8 cellular contexts compared by ENCODE assay signal in the genomic region with DNA sequence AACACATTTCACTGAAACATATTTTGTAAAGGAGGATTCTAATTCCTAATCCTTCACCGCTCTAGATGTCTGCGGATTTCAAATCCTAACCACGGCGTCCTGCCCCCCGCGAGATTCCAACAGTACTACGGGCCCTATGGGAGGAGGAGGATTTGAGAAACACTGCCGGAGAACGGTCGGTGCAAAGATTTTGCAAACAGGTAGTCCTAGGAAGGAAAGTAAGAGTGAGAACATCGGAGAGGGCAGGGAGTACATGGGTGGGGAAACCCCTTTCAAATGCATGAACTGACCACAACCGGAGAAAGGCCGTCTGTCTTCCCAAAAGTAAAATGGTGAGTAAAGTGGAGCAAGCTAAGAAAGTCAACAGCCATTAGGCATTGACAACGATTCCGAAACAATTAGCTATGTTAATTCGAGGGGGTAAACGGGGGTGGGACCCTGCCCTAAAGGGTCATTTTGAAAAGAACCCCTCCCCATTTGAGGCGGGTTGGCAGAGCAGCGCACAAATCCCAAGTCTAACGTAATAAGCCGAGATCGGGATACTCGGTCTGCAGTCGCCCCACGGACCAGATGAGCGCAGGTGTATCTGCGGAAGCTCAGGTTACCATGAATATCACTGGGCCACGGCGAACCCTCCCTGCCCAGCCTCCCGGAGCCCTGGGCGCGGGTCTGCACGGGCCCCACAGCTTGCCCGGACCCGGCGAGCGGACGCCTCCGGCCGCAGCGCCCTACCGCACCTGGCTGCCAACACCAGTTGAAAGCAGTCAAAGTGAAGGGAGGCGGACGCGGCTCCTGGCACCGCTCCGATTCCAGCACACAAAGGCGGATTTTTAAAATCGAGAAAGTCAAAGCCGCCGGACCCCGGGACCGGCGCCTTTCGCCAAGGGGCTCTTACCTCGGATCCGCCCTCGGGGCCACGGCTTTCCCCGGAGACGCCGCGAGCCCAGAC. TPM values are rescaled to one million over a fixed set of nuclear protein-coding genes. Genes with fewer than 3 reads are reported as not detected.
DNase-seq lines count a peak whose midpoint lies in the region; ATAC-seq and TF ChIP-seq lines count a peak whose summit lies in the region.

No MANE protein-coding gene starts in this region.

- no peaks in the 10 kb centered on the region for H3K9me3 ChIP-seq in PC-9 (ENCODE audit: insufficient read depth, low read depth)
- H3K9me3 ChIP-seq in iPS-18a (ENCODE audit: control insufficient read depth, low read depth, low read length), result no peaks in the 10 kb centered on the region

- H4K20me1 ChIP-seq in PC-9 (ENCODE audit: insufficient read depth), result peaks cover 6% of the 10 kb centered on the region; the same call in 1 of the 2 replicates

- ATAC-seq in GM19455 (IDR thresholded peaks at IDR 0.05; ENCODE audit: unreplicated experiment) (peak; percentile 50), HG03460 (IDR thresholded peaks at IDR 0.05; ENCODE audit: unreplicated experiment) (peak; percentile 40), sciatic nerve (peak; percentile 47)

- DNase-seq in Caki2 (ENCODE audit: low read depth) (peak; percentile 71), PC-9 (peak; percentile 48 to 55), sciatic nerve (ENCODE audit: low spot score) (no peak), T-helper 9 cell (no peak)

- peaks cover 29% of the 10 kb centered on the region for H3F3A ChIP-seq in PC-9 (ENCODE audit: insufficient read depth, low read depth)

- TF ChIP-seq CTCF in PC-9 (conservative IDR thresholded peaks at IDR 0.05), result no peak
- no peak for TF ChIP-seq CTCF in brain (conservative IDR thresholded peaks at IDR 0.05)

- peak overlapping the region; percentile 64 for H3K4me3 ChIP-seq in PC-9
- peak overlapping the region; percentile 72 for H3K4me3 ChIP-seq in iPS-18a (ENCODE audit: low read length)

- H3K36me3 ChIP-seq in PC-9 (ENCODE audit: low read depth) (peaks cover 13% of the 10 kb centered on the region), iPS-18a (ENCODE audit: control insufficient read depth, low read depth, low read length) (no peaks in the 10 kb centered on the region)

- H3K4me3 Mint-ChIP-seq in brain, result peak overlapping the region; percentile 87 to 95 (median 92)

- peaks cover 52% of the 10 kb centered on the region for H3K79me2 ChIP-seq in PC-9 (ENCODE audit: low read depth)

- peak overlapping the region; percentile 98 for H3K4me2 ChIP-seq in PC-9

- H3K4me1 ChIP-seq in PC-9 (replicated peaks; ENCODE audit: insufficient read depth) (peaks cover 37% of the 10 kb centered on the region), iPS-18a (ENCODE audit: control insufficient read depth, low read depth, low read length) (peaks cover 13% of the 10 kb centered on the region)

- CTCF ChIA-PET in PC-9 (lab: Charles Lee), result interaction anchor here (0.6 kb wide), 1 partner anchor 10 kb away, joined by 15 read pairs; no protein-coding TSS in a partner anchor

- H3K36me3 Mint-ChIP-seq in brain, result peaks cover 7% of the 10 kb centered on the region

- peak overlapping the region; percentile 90 for H2AFZ ChIP-seq in PC-9

- peaks cover 0 to 11% (median 4%) of the 10 kb centered on the region in 5 experiments for H3K9me3 Mint-ChIP-seq in brain

- no peaks in the 10 kb centered on the region for H3K9me2 ChIP-seq in PC-9 (ENCODE audit: insufficient read depth)

- H3K27me3 ChIP-seq in PC-9 (ENCODE audit: insufficient read depth, low read depth) (no peaks in the 10 kb centered on the region), iPS-18a (ENCODE audit: control insufficient read depth, insufficient read depth, low read length) (peaks cover 54% of the 10 kb centered on the region)

- H3K27ac ChIP-seq in PC-9, result peak overlapping the region; percentile 79
- no peak overlapping the region for H3K27ac ChIP-seq in iPS-18a (ENCODE audit: low read length)

- H3K4me1 Mint-ChIP-seq in brain, result peaks cover 41% of the 10 kb centered on the region

- intact Hi-C loops in PC-9 (cut with micrococcal nuclease; ENCODE audit: unreplicated experiment) (loop anchor here (1.0 to 10.0 kb wide), 9 partner anchors 12 to 198 kb away; no protein-coding TSS in a partner anchor), sciatic nerve (cut with DNase I) (no loop called here)

- TSS peak; percentile 36 for BruUV-seq in PC-9 (replicated peaks; lab: Mats Ljungman, UMichigan)

- in situ Hi-C loops in Caki2 (cut with HindIII; ENCODE audit: low pct_unique_long_range_greater_than_20kb, low sequenced_read_pairs), result no loop called here

- POLR2A ChIA-PET in PC-9 (lab: Charles Lee; ENCODE audit: unreplicated experiment), result interaction anchor here (0.6 to 1.0 kb wide), 5 partner anchors 10 to 159 kb away, joined by 3 to 5 read pairs (median 3); no protein-coding TSS in a partner anchor

- peak overlapping the region; percentile 49 for H3K9ac ChIP-seq in iPS-18a (ENCODE audit: low read length)

- H3K27ac Mint-ChIP-seq in brain, result peak overlapping the region; percentile 65 to 94 (median 88)

- H3K27me3 Mint-ChIP-seq in brain, result peaks cover 11% of the 10 kb centered on the region

RNA-seq across cellular contexts. Expression of a gene that starts 0.6 kb away (rescaled TPM):
- total RNA-seq in Caki2 (2014; rRNA removed; shearing (Covaris generic); ENCODE audit: low replicate concordance), result 75.6 and 133 TPM in 2 replicates
- total RNA-seq in PC-9 (2021) (224 and 232 TPM in 2 replicates), sciatic nerve (117 TPM)
- polyA plus RNA-seq in brain (ENCODE audit: insufficient read depth, low read depth, low replicate concordance), result 13.0 TPM

Comparison
In these comparisons a context has a peak if more than half of its experiments do, and no peak if none do; other contexts are left out.
1. DNase-seq: peak in Caki2 (single experiment) and PC-9 (2 of 2); none in sciatic nerve (single experiment) and T-helper 9 cell (single experiment).
2. Peak in every context shown above with its lines, with median percentiles within 50 percentile points of each other: ATAC-seq.